ENCODE assay signal across 11 cellular contexts in genomic region chr20:63687419-63688233, GRCh38. TPM values are rescaled to one million over a fixed set of nuclear protein-coding genes. Genes with fewer than 3 reads are reported as not detected.
DNase-seq lines count a peak whose midpoint lies in the region; TF ChIP-seq lines count a peak whose summit lies in the region.
"Had no signal": no experiment of that assay in that cellular context is flagged by ENCODE, and none has a peak within 500 bp of the region (broad histone marks: within the 10 kb centered on the region; RNA-seq: fewer than 3 reads in every experiment).

No MANE protein-coding gene starts in this region.

- H4K8ac ChIP-seq in neuronal stem cell (ENCODE audit: low read depth, low read length) = no peak overlapping the region

- no peak overlapping the region for H2AFZ ChIP-seq in neuronal stem cell (ENCODE audit: low read length)

- peak overlapping the region; percentile 92 for H2AK5ac ChIP-seq in neuronal stem cell (ENCODE audit: low read depth, low read length)

- H3K14ac ChIP-seq in neuronal stem cell (ENCODE audit: low read length) = peak overlapping the region; percentile 82

- no peak overlapping the region for H3K4ac ChIP-seq in neuronal stem cell (ENCODE audit: low read length)

- no peak overlapping the region for H2BK12ac ChIP-seq in neuronal stem cell (ENCODE audit: low read length)

- no peak overlapping the region for H3K4me2 ChIP-seq in neuronal stem cell (ENCODE audit: insufficient read depth, low read length, poor library complexity, severe bottlenecking)

- H3K4me3 ChIP-seq in dorsolateral prefrontal cortex (no peak overlapping the region), neuronal stem cell (ENCODE audit: low read length in 2 of 2) (no peak overlapping the region), tibial artery (no peak overlapping the region)

- peak overlapping the region; percentile 43 for H3K23ac ChIP-seq in neuronal stem cell (ENCODE audit: low read depth, low read length, poor library complexity)

- no CpG with 5 or more reads among the region's 29 CpGs for WGBS in neuronal stem cell (ENCODE audit: extremely low coverage in 2 of 2, insufficient read length in 2 of 2, insufficient replicate concordance in 1 of 2), 2 donors

- H3K27ac ChIP-seq in dorsolateral prefrontal cortex (peak overlapping the region in 48 of 59 donors; percentile 14 to 88 (median 72)), neuronal stem cell (replicated peaks; ENCODE audit: low read length) (no peak overlapping the region), tibial artery (peak overlapping the region; percentile 57 to 69)

- peaks cover 12 to 17% of the 10 kb centered on the region in 2 donors for H3K4me1 ChIP-seq in neuronal stem cell (ENCODE audit: control insufficient read depth in 2 of 2, insufficient read depth in 1 of 2, low read depth in 1 of 2, low read length in 2 of 2)
- H3K4me1 ChIP-seq in tibial artery = peaks cover 10 to 42% (median 29%) of the 10 kb centered on the region in 4 donors

- H3K18ac ChIP-seq in neuronal stem cell (ENCODE audit: low read length) = peak overlapping the region; percentile 70

- H3K9ac ChIP-seq in neuronal stem cell (ENCODE audit: low read depth, low read length, poor library complexity) = peak overlapping the region; percentile 60

- H3K27me3 ChIP-seq in dorsolateral prefrontal cortex (no peaks in the 10 kb centered on the region), neuronal stem cell (ENCODE audit: control insufficient read depth in 3 of 3, insufficient read depth in 3 of 3, low read depth in 1 of 3, low read length in 3 of 3) (no peaks in the 10 kb centered on the region), tibial artery (no peaks in the 10 kb centered on the region)

- H3K36me3 ChIP-seq in neuronal stem cell (replicated peaks in 1 of 2; ENCODE audit: control insufficient read depth in 2 of 2, insufficient read depth in 2 of 2, low read length in 2 of 2) (peaks cover 0 to 14% of the 10 kb centered on the region in 2 donors), tibial artery (peaks cover 0 to 18% (median 4%) of the 10 kb centered on the region in 3 donors)

- H2BK15ac ChIP-seq in neuronal stem cell (ENCODE audit: low read length) = peak overlapping the region; percentile 49

- DNase-seq in activated CD8-positive, alpha-beta memory T cell treated with anti-CD3 and anti-CD28 coated beads for 24 hours = peak; percentile 59
- DNase-seq in activated CD8-positive, alpha-beta memory T cell treated with anti-CD3 and anti-CD28 coated beads, Interleukin-2, amount 50 U/mL, for 4 hours = no peak
- DNase-seq in dorsolateral prefrontal cortex (no peak), neuronal stem cell (ENCODE audit: low spot score) (no peak), tibial artery (no peak), SHP77 treated with DMSO at 0.1 percent for 48 hours (lab: John Stamatoyannopoulos, UW) (no peak), middle frontal gyrus (ENCODE audit: extremely low spot score, low spot score) (no peak)
- DNase-seq in central memory CD4-positive, alpha-beta T cell = no peak
- DNase-seq: effector CD4-positive, alpha-beta T cell; MM.1S had no signal

- peaks cover 2% of the 10 kb centered on the region for H3K79me1 ChIP-seq in neuronal stem cell (ENCODE audit: low read depth, low read length)

- peak overlapping the region; percentile 96 for H2BK120ac ChIP-seq in neuronal stem cell (ENCODE audit: low read depth, low read length)

- no peak for TF ChIP-seq CTCF in dorsolateral prefrontal cortex (IDR thresholded peaks at IDR 0.05 in 54 of 56, conservative IDR thresholded peaks at IDR 0.05 in 2 of 56; ENCODE audit: low read depth in 1 of 56, partially characterized antibody in 56 of 56)
- no peak for TF ChIP-seq CTCF in tibial artery (IDR thresholded peaks at IDR 0.05)

- H2BK5ac ChIP-seq in neuronal stem cell (ENCODE audit: low read length) = peak overlapping the region; percentile 88

- intact Hi-C loops in dorsolateral prefrontal cortex (cut with DNase I) = loop anchor here in 1 of 2 donors (10.0 kb wide), 1 partner anchor 357 kb away; the partner anchor contains the start of gene SOX18
- intact Hi-C loops in tibial artery (cut with DNase I; ENCODE audit: low total_unique reads) = no loop called here

- H3K9me3 ChIP-seq in neuronal stem cell (replicated peaks in 1 of 2; ENCODE audit: control insufficient read depth in 2 of 2, insufficient read depth in 1 of 2, low read depth in 1 of 2, low read length in 2 of 2) (peaks cover 0 to 1% of the 10 kb centered on the region in 2 donors), tibial artery (no peaks in the 10 kb centered on the region)

- no peak overlapping the region for H4K91ac ChIP-seq in neuronal stem cell (ENCODE audit: low read depth, low read length, poor library complexity)

RNA-seq across cellular contexts. Expression of gene TNFRSF6B, which starts 8.8 kb away (rescaled TPM):
- total RNA-seq in dorsolateral prefrontal cortex = 10 to 100 TPM in 54 of 120 experiments, 1 to 10 TPM in 59, under 1 TPM in 3, not detected in 4; 0.70 to 53.7 (median 9.1) TPM
- polyA plus RNA-seq in neuronal stem cell (2013, experiment 1 of 2) = 0.70 TPM
- polyA plus RNA-seq in neuronal stem cell (2013, experiment 2 of 2) = 0.90 TPM
- total RNA-seq: activated naive CD4-positive, alpha-beta T cell treated with anti-CD3 and anti-CD28 coated beads, Interleukin-2, amount 50 U/mL, for 72 hours had no signal

RNA-seq across cellular contexts. Expression of gene ARFRP1, which starts 20.1 kb away (rescaled TPM):
- total RNA-seq in dorsolateral prefrontal cortex = 10 to 100 TPM; 37.8 to 65.5 (median 48.4) TPM
- polyA plus RNA-seq in neuronal stem cell (2013, experiment 1 of 2) = 8.8 TPM
- polyA plus RNA-seq in neuronal stem cell (2013, experiment 2 of 2) = 8.0 TPM

RNA-seq across cellular contexts. Expression of gene ZGPAT, which starts 20.2 kb away (rescaled TPM):
- total RNA-seq in dorsolateral prefrontal cortex = 10 to 100 TPM; 18.4 to 46.9 (median 28.4) TPM
- polyA plus RNA-seq in neuronal stem cell (2013, experiment 1 of 2) = 11.0 TPM
- 11.0 TPM for polyA plus RNA-seq in neuronal stem cell (2013, experiment 2 of 2)

RNA-seq across cellular contexts. Expression of gene RTEL1, which starts 29.5 kb away (rescaled TPM):
- total RNA-seq in dorsolateral prefrontal cortex = 10 to 100 TPM; 24.4 to 94.5 (median 44.5) TPM
- 5.1 TPM for polyA plus RNA-seq in neuronal stem cell (2013, experiment 1 of 2)
- polyA plus RNA-seq in neuronal stem cell (2013, experiment 2 of 2) = 5.1 TPM

RNA-seq across cellular contexts. Expression of gene STMN3, which starts 34.4 kb away (rescaled TPM):
- total RNA-seq in dorsolateral prefrontal cortex = 100 to 1,000 TPM; 107 to 445 (median 317) TPM
- 4.5 TPM for polyA plus RNA-seq in neuronal stem cell (2013, experiment 1 of 2)
- 4.6 TPM for polyA plus RNA-seq in neuronal stem cell (2013, experiment 2 of 2)
